ENCODE assay signal across 8 cellular contexts in genomic region chr11:61293869-61294716, GRCh38. TPM values are rescaled to one million over a fixed set of nuclear protein-coding genes. Genes with fewer than 3 reads are reported as not detected.
DNase-seq lines count a peak whose midpoint lies in the region; ATAC-seq and TF ChIP-seq lines count a peak whose summit lies in the region.

No MANE protein-coding gene starts in this region.

- ATAC-seq in GM21367 (IDR thresholded peaks at IDR 0.05; ENCODE audit: unreplicated experiment) (peak; percentile 27), lung (ENCODE audit: insufficient read depth, low FRiP score) (peak; percentile 42)

- H3K4me3 ChIP-seq in coronary artery (peak overlapping the region; percentile 84), lung (peak overlapping the region; percentile 35)

- H3K36me3 ChIP-seq in lung (ENCODE audit: control insufficient read depth in 2 of 2, insufficient read depth in 2 of 2, low read length in 2 of 2): peaks cover 0 to 6% of the 10 kb centered on the region in 2 donors

- peaks cover 0 to 10% of the 10 kb centered on the region in 2 donors for H3K9me3 ChIP-seq in lung (ENCODE audit: control insufficient read depth in 2 of 2, insufficient read depth in 1 of 2, low read length in 1 of 2)

- H3K4me1 ChIP-seq in lung (ENCODE audit: control insufficient read depth in 2 of 2, insufficient read depth in 2 of 2, low read length in 2 of 2): peaks cover 3 to 17% of the 10 kb centered on the region in 2 donors

- DNase-seq in DMS53 treated with DMSO at 0.1 percent for 48 hours (lab: John Stamatoyannopoulos, UW; ENCODE audit: unreplicated experiment) (peak; percentile 60), HT1080 (ENCODE audit: low read depth) (peak; percentile 9), T1000 (lab: John Stamatoyannopoulos, UW) (peak; percentile 62), coronary artery (ENCODE audit: low spot score) (peak; percentile 76), lung (ENCODE audit: low spot score) (no peak), GOT3 (lab: John Stamatoyannopoulos, UW) (no peak)
- peak; percentile 28 to 34 for DNase-seq in stimulated activated CD8-positive, alpha-beta memory T cell treated with anti-CD3 and anti-CD28 coated beads, Interleukin-15, amount 100 ng/mL, for 4 hours (ENCODE audit: low read depth in 2 of 2)

- TF ChIP-seq CTCF in coronary artery (IDR thresholded peaks at IDR 0.05) (no peak), lung (IDR thresholded peaks at IDR 0.05; ENCODE audit: control extremely low read depth, extremely low read depth) (no peak)

- WGBS in lung, 2 donors: 2% methylated on average over 56 to 60 of the region's 60 CpGs

- H3K27me3 ChIP-seq in lung (ENCODE audit: control insufficient read depth, insufficient read depth): no peaks in the 10 kb centered on the region

- H3K27ac ChIP-seq in coronary artery (peak overlapping the region in 1 of 2 donors; percentile 7), lung (ENCODE audit: low read depth in 1 of 2, low read length in 1 of 2) (no peak overlapping the region)

RNA-seq across cellular contexts. Expression of gene VWCE, which starts 1.0 kb away (rescaled TPM):
- total RNA-seq in HT1080 (2014; rRNA removed; shearing (Covaris generic)): 0.17 and 0.23 TPM in 2 replicates
- 0.09 and 0.19 TPM in 2 replicates for polyA plus RNA-seq in HT1080 (2015; cell fraction: cytosol; rRNA removed)
- polyA plus RNA-seq in HT1080 (2015; cell fraction: nucleus; rRNA removed): 2.4 and 2.7 TPM in 2 replicates
- total RNA-seq in lung: 1 to 10 TPM in 1 of 2 donors, under 1 TPM in 1; 0.65 to 1.2 TPM
- polyA plus RNA-seq in lung: under 1 TPM; 0.13 to 0.55 TPM

RNA-seq across cellular contexts. Expression of gene DDB1, which starts 38.8 kb away (rescaled TPM):
- total RNA-seq in HT1080 (2014; rRNA removed; shearing (Covaris generic)): 253 and 271 TPM in 2 replicates
- 151 and 162 TPM in 2 replicates for polyA plus RNA-seq in HT1080 (2015; cell fraction: cytosol; rRNA removed)
- 336 and 347 TPM in 2 replicates for polyA plus RNA-seq in HT1080 (2015; cell fraction: nucleus; rRNA removed)
- 100 to 1,000 TPM; 141 to 184 TPM for total RNA-seq in lung
- polyA plus RNA-seq in lung: 100 to 1,000 TPM in 1 of 2 donors, 10 to 100 TPM in 1; 88.5 to 101 TPM

RNA-seq across cellular contexts. Expression of gene TKFC, which starts 38.9 kb away (rescaled TPM):
- total RNA-seq in HT1080 (2014; rRNA removed; shearing (Covaris generic)): 48.8 and 56.6 TPM in 2 replicates
- 67.0 and 67.5 TPM in 2 replicates for polyA plus RNA-seq in HT1080 (2015; cell fraction: cytosol; rRNA removed)
- 165 and 176 TPM in 2 replicates for polyA plus RNA-seq in HT1080 (2015; cell fraction: nucleus; rRNA removed)
- 10 to 100 TPM; 35.2 to 69.2 TPM for total RNA-seq in lung
- 10 to 100 TPM; 35.0 to 44.4 TPM for polyA plus RNA-seq in lung

RNA-seq across cellular contexts. Expression of gene PGA5, which starts 53.1 kb away (rescaled TPM):
- total RNA-seq in HT1080 (2014; rRNA removed; shearing (Covaris generic)): not detected in 2 replicates
- not detected in 2 replicates for polyA plus RNA-seq in HT1080 (2015; cell fraction: cytosol; rRNA removed)
- not detected in 2 replicates for polyA plus RNA-seq in HT1080 (2015; cell fraction: nucleus; rRNA removed)
- total RNA-seq in lung: under 1 TPM in 1 of 2 donors, not detected in 1; 0.55 TPM
- polyA plus RNA-seq in lung: under 1 TPM; 0.08 to 0.09 TPM

Comparison
In these comparisons a context has a peak if more than half of its experiments do, and no peak if none do; other contexts are left out.
1. DNase-seq: peak in DMS53 treated with DMSO at 0.1 percent for 48 hours (single experiment), HT1080 (single experiment), T1000 (single experiment), coronary artery (single experiment) and stimulated activated CD8-positive, alpha-beta memory T cell treated with anti-CD3 and anti-CD28 coated beads, Interleukin-15, amount 100 ng/mL, for 4 hours (2 of 2); none in lung (single experiment) and GOT3 (single experiment).